In the genomic region with DNA sequence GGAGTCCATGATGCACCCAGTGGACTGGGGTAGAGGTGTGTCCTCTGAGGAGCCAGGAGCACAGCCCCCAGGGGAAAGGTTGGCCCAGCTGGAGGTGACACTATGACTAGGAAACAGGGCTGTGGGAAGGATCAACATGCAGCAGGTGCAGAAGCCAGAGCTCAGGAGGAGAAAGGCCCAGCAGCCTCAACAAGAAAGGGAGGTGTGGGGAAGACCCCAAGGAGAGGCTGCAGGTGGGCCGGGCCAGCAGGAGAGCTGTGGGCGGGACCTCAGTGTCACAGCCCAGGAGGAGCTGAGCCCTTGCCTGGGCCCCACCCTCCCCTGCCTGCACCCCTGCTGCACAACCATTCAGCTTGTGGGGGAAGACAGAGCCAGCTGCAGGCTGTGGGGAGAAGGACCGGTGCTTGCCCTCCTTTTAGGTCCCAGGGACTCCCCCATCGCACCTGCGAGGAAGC, we compare ENCODE assay signal across 10 cellular contexts. TPM values are rescaled to one million over a fixed set of nuclear protein-coding genes. Genes with fewer than 3 reads are reported as not detected.
DNase-seq lines count a peak whose midpoint lies in the region; ATAC-seq and TF ChIP-seq lines count a peak whose summit lies in the region.
"Had no signal": no experiment of that assay in that cellular context is flagged by ENCODE, and none has a peak within 500 bp of the region (broad histone marks: within the 10 kb centered on the region; RNA-seq: fewer than 3 reads in every experiment).

No MANE protein-coding gene starts in this region.

- no peak overlapping the region for H3K4me3 Mint-ChIP-seq in activated B cell treated with CpG ODN at 0.5 μM for 24 hours

- CTCF ChIA-PET in activated B cell treated with CpG ODN at 0.5 μM for 24 hours (lab: Charles Lee) = interaction anchor here (0.7 to 1.3 kb wide), 2 partner anchors 41 to 180 kb away, joined by 3 read pairs; no protein-coding TSS in a partner anchor

- H3K27ac Mint-ChIP-seq in activated B cell treated with CpG ODN at 0.5 μM for 24 hours = no peak overlapping the region

- POLR2A ChIA-PET in activated B cell treated with CpG ODN at 0.5 μM for 24 hours (lab: Charles Lee) = interaction anchor here (0.8 to 1.7 kb wide), 8 partner anchors 15 to 180 kb away, joined by 3 to 11 read pairs (median 4); a partner anchor contains a TSS

- intact Hi-C loops in activated B cell treated with CpG ODN at 0.5 μM for 24 hours (cut with micrococcal nuclease) = no loop called here

- DNase-seq in NCI-H510A (lab: John Stamatoyannopoulos, UW) (peak; percentile 10), NCI-H510A treated with DMSO at 0.1 percent for 48 hours (lab: John Stamatoyannopoulos, UW) (no peak), activated B cell treated with CpG ODN at 0.5 μM for 24 hours (no peak), mesenteric fat pad (ENCODE audit: low spot score) (no peak), RKO (ENCODE audit: low spot score) (no peak), T-helper 1 cell (no peak)
- peak; percentile 30 for DNase-seq in stimulated activated CD8-positive, alpha-beta memory T cell treated with anti-CD3 and anti-CD28 coated beads, Interleukin-4, amount 100 ng/mL, for 48 hours
- DNase-seq: anterior cingulate cortex, WERI-Rb-1 had no signal

- no peaks in the 10 kb centered on the region for H3K36me3 Mint-ChIP-seq in activated B cell treated with CpG ODN at 0.5 μM for 24 hours (ENCODE audit: low read depth)

- H3K4me1 Mint-ChIP-seq in activated B cell treated with CpG ODN at 0.5 μM for 24 hours = peaks cover 28% of the 10 kb centered on the region

- ATAC-seq in HG02588 (IDR thresholded peaks at IDR 0.05; ENCODE audit: unreplicated experiment) (peak; percentile 67), activated B cell treated with CpG ODN at 0.5 μM for 24 hours (ENCODE audit: low read depth) (peak; percentile 63)

- TF ChIP-seq CTCF in activated B cell treated with CpG ODN at 0.5 μM for 24 hours (IDR thresholded peaks at IDR 0.05) = no peak

- peaks cover 3% of the 10 kb centered on the region for H3K27me3 Mint-ChIP-seq in activated B cell treated with CpG ODN at 0.5 μM for 24 hours

- no peaks in the 10 kb centered on the region for H3K9me3 Mint-ChIP-seq in activated B cell treated with CpG ODN at 0.5 μM for 24 hours

RNA-seq across cellular contexts. Expression of a gene that starts 18.4 kb away (rescaled TPM):
- total RNA-seq in activated B cell treated with CpG ODN at 0.5 μM for 24 hours (177 and 178 TPM in 2 replicates), mesenteric fat pad (41.8 TPM)

Comparison
In these comparisons a context has a peak if more than half of its experiments do, and no peak if none do; other contexts are left out.
1. DNase-seq: peak in NCI-H510A (single experiment) and stimulated activated CD8-positive, alpha-beta memory T cell treated with anti-CD3 and anti-CD28 coated beads, Interleukin-4, amount 100 ng/mL, for 48 hours (single experiment); none in NCI-H510A treated with DMSO at 0.1 percent for 48 hours (single experiment), activated B cell treated with CpG ODN at 0.5 μM for 24 hours (single experiment), mesenteric fat pad (single experiment), RKO (single experiment) and T-helper 1 cell (0 of 5).